In genomic region chrX:16946361-16946964, GRCh38 we compare ENCODE assay signal across 8 cellular contexts. TPM values are rescaled to one million over a fixed set of nuclear protein-coding genes. Genes with fewer than 3 reads are reported as not detected.
DNase-seq lines count a peak whose midpoint lies in the region; ATAC-seq and TF ChIP-seq lines count a peak whose summit lies in the region.

Gene REPS2 (plus strand): TSS chrX:16946658. CDS start chrX:16946862, 204 bp downstream.

- peak within 1 kb of the TSS; percentile 79 for H3K27ac Mint-ChIP-seq in endodermal cell

- H3K36me3 ChIP-seq in endodermal cell (ENCODE audit: control insufficient read depth, insufficient read depth, low read length) (no peaks in the 10 kb centered on the region), mesodermal cell (ENCODE audit: control insufficient read depth, insufficient read depth, low read length) (no peaks in the 10 kb centered on the region)

- no peak within 1 kb of the TSS for H3K9ac ChIP-seq in endodermal cell (ENCODE audit: extremely low read depth, low read length, poor library complexity, severe bottlenecking)

- H3K27me3 ChIP-seq in endodermal cell (ENCODE audit: control insufficient read depth, insufficient read depth, low read length, poor library complexity, severe bottlenecking), result peaks cover 21% of the 10 kb centered on the region

- H3K9me3 ChIP-seq in endodermal cell (ENCODE audit: control insufficient read depth, low read length) (no peaks in the 10 kb centered on the region), mesodermal cell (ENCODE audit: control insufficient read depth, low read length) (no peaks in the 10 kb centered on the region)

- H3K4me3 Mint-ChIP-seq in endodermal cell, result peak within 1 kb of the TSS; percentile 82

- H3K27me3 Mint-ChIP-seq in endodermal cell (ENCODE audit: insufficient read depth), result peaks cover 28% of the 10 kb centered on the region

- H3K27ac ChIP-seq in endodermal cell (ENCODE audit: low read depth, low read length) (no peak within 1 kb of the TSS), mesodermal cell (ENCODE audit: low read depth, low read length, severe bottlenecking) (no peak within 1 kb of the TSS)

- H3K36me3 Mint-ChIP-seq in endodermal cell (ENCODE audit: low read depth), result no peaks in the 10 kb centered on the region

- no peak for TF ChIP-seq CTCF in endodermal cell (conservative IDR thresholded peaks at IDR 0.05)

- H3K4me3 ChIP-seq in endodermal cell (ENCODE audit: low read length), result peak within 1 kb of the TSS; percentile 77
- H3K4me3 ChIP-seq in mesodermal cell (ENCODE audit: extremely low read depth, insufficient read depth, low read length, poor library complexity, severe bottlenecking), result peak within 1 kb of the TSS; percentile 37

- 0% methylated on average over 42 of the region's 71 CpGs; no CpG with 5 or more reads in 1 of the 2 experiments for WGBS in endodermal cell (ENCODE audit: insufficient coverage in 1 of 2, insufficient read length in 1 of 2), 2 experiments
- 0% methylated on average over 5 to 7 of the region's 71 CpGs for WGBS in mesodermal cell (ENCODE audit: insufficient coverage in 2 of 2), 2 experiments

- H3K4me1 ChIP-seq in endodermal cell (ENCODE audit: control insufficient read depth, insufficient read depth, low read length) (no peaks in the 10 kb centered on the region), mesodermal cell (ENCODE audit: control insufficient read depth, insufficient read depth, low read length, poor library complexity, severe bottlenecking) (no peaks in the 10 kb centered on the region)

- ATAC-seq in GM19463 (IDR thresholded peaks at IDR 0.05; ENCODE audit: unreplicated experiment), result peak; percentile 92
- peak; percentile 92 for ATAC-seq in HG03565 (IDR thresholded peaks at IDR 0.05; ENCODE audit: unreplicated experiment)

- H3K9me3 Mint-ChIP-seq in endodermal cell, result peaks cover 9% of the 10 kb centered on the region

- DNase-seq in CD1c-positive myeloid dendritic cell (ENCODE audit: extremely low spot score) (peak; percentile 83), NOMO-1 treated with DMSO at 0.1 percent for 48 hours (lab: John Stamatoyannopoulos, UW; ENCODE audit: unreplicated experiment) (peak; percentile 66), endodermal cell (peak; percentile 98)
- peak; percentile 21 for DNase-seq in activated CD8-positive, alpha-beta memory T cell treated with anti-CD3 and anti-CD28 coated beads, Interleukin-2, amount 50 U/mL, for 24 hours (ENCODE audit: extremely low read depth)
- peak; percentile 34 for DNase-seq in stimulated activated CD8-positive, alpha-beta memory T cell treated with anti-CD3 and anti-CD28 coated beads, Interleukin-15, amount 100 ng/mL, for 1 hour (ENCODE audit: low read depth)

- H3K4me1 Mint-ChIP-seq in endodermal cell, result peaks cover 5% of the 10 kb centered on the region

RNA-seq across cellular contexts. Expression of gene REPS2, which starts in this region (rescaled TPM):
- 10 to 100 TPM in 1 of 2 donors, 1 to 10 TPM in 1; 4.3 to 16.6 TPM for total RNA-seq in endodermal cell
- 0.57 TPM for polyA plus RNA-seq in endodermal cell (2013, experiment 1 of 2)
- 1.3 TPM for polyA plus RNA-seq in endodermal cell (2013, experiment 2 of 2)
- polyA plus RNA-seq in mesodermal cell (2013, experiment 1 of 2), result 0.85 TPM
- polyA plus RNA-seq in mesodermal cell (2013, experiment 2 of 2), result 0.46 TPM

Comparison
In these comparisons a context has a peak if more than half of its experiments do, and no peak if none do; other contexts are left out.
1. DNase-seq: peak in every context shown above with its lines; median percentile 98 in endodermal cell; 83 in CD1c-positive myeloid dendritic cell; 66 in NOMO-1 treated with DMSO at 0.1 percent for 48 hours; 34 in stimulated activated CD8-positive, alpha-beta memory T cell treated with anti-CD3 and anti-CD28 coated beads, Interleukin-15, amount 100 ng/mL, for 1 hour; 21 in activated CD8-positive, alpha-beta memory T cell treated with anti-CD3 and anti-CD28 coated beads, Interleukin-2, amount 50 U/mL, for 24 hours.